ENCODE assay signal across 19 cellular contexts in the genomic region with DNA sequence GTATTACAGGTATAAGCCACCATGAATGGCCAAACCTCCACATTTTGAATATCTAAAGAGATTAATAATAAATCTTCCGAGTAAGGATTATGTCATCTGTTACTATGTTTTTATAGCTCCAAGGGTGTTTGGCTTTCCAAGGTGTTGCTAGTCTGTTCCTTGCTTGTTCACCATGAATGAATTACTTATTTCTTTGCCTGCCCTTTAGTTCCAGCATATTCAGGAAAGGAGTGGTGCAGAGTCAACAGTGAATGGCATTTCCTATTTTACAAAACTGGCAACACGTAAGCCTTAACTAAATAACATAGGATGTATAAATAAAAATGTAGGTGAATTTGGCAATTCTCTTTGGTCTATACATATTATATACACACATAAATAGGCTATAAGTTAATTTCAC.
"Had no signal": no experiment of that assay in that cellular context is flagged by ENCODE, and none has a peak within 500 bp of the region (broad histone marks: within the 10 kb centered on the region; RNA-seq: fewer than 3 reads in every experiment).

No MANE protein-coding gene starts in this region.

- H3K4me3 Mint-ChIP-seq: activated CD4-positive, alpha-beta memory T cell treated with anti-CD3 and anti-CD28 coated beads, Interleukin-2, amount 10 ng/mL, durations not matched to agents 7 days and 5 days; activated CD4-positive, alpha-beta T cell treated with anti-CD3 and anti-CD28 coated beads, Interleukin-2, amount 10 ng/mL, durations not matched to agents 24 days and 14 days; activated naive CD4-positive, alpha-beta T cell treated with anti-CD3 and anti-CD28 coated beads, Interleukin-2, amount 10 ng/mL, durations not matched to agents 7 days and 5 days; nephron; stimulated activated naive CD8-positive, alpha-beta T cell treated with anti-CD3 and anti-CD28 coated beads, Interleukin-15, Interleukin-2, amounts not matched to agents 100 ng/mL and 50 ng/mL, for 24 hours had no signal

- H3K27ac ChIP-seq: cardiac muscle cell, left ventricle myocardium inferior, neutrophil, ovary, prostate gland, tibial artery had no signal

- H3K4me1 ChIP-seq: left ventricle myocardium inferior, prostate gland had no signal

- H3K9me3 Mint-ChIP-seq: activated CD4-positive, alpha-beta memory T cell treated with anti-CD3 and anti-CD28 coated beads, Interleukin-2, amount 10 ng/mL, durations not matched to agents 7 days and 5 days; activated CD4-positive, alpha-beta T cell treated with anti-CD3 and anti-CD28 coated beads, Interleukin-2, amount 10 ng/mL, durations not matched to agents 24 days and 14 days; activated naive CD4-positive, alpha-beta T cell treated with anti-CD3 and anti-CD28 coated beads, Interleukin-2, amount 10 ng/mL, durations not matched to agents 7 days and 5 days; nephron; stimulated activated naive CD8-positive, alpha-beta T cell treated with anti-CD3 and anti-CD28 coated beads, Interleukin-15, Interleukin-2, amounts not matched to agents 100 ng/mL and 50 ng/mL, for 24 hours had no signal

- H3K27me3 Mint-ChIP-seq: activated CD4-positive, alpha-beta memory T cell treated with anti-CD3 and anti-CD28 coated beads, Interleukin-2, amount 10 ng/mL, durations not matched to agents 7 days and 5 days; activated naive CD4-positive, alpha-beta T cell treated with anti-CD3 and anti-CD28 coated beads, Interleukin-2, amount 10 ng/mL, durations not matched to agents 7 days and 5 days had no signal

- FAIRE-seq: keratinocyte, urothelium cell line had no signal

- H3K4me1 Mint-ChIP-seq: nephron had no signal

- H3K4me3 ChIP-seq: cardiac muscle cell, left ventricle myocardium inferior, ovary, prostate gland, tibial artery had no signal

- DNase-seq: activated CD4-positive, alpha-beta memory T cell treated with anti-CD3 and anti-CD28 coated beads, Interleukin-2, amount 10 ng/mL, durations not matched to agents 7 days and 5 days; activated CD4-positive, alpha-beta T cell treated with anti-CD3 and anti-CD28 coated beads, Interleukin-2, amount 10 ng/mL, durations not matched to agents 24 days and 14 days; activated effector memory CD4-positive, alpha-beta T cell treated with anti-CD3 and anti-CD28 coated beads, Interleukin-2, amount 50 U/mL, for 16 hours; activated naive CD4-positive, alpha-beta T cell treated with anti-CD3 and anti-CD28 coated beads, Interleukin-2, amount 10 ng/mL, durations not matched to agents 7 days and 5 days; amygdala; left ventricle myocardium inferior; midbrain; ovary; right cardiac atrium; stimulated activated CD4-positive, alpha-beta T cell treated with anti-CD3 and anti-CD28 coated beads, Interleukin-12 subunit alpha, Interleukin-12 subunit beta, amount 100 ng/mL, for 4 hours; substantia nigra; tibial artery had no signal

- H3K9me3 ChIP-seq: left ventricle myocardium inferior, neutrophil, ovary, prostate gland, tibial artery had no signal

- H3K27ac Mint-ChIP-seq: activated CD4-positive, alpha-beta memory T cell treated with anti-CD3 and anti-CD28 coated beads, Interleukin-2, amount 10 ng/mL, durations not matched to agents 7 days and 5 days; activated CD4-positive, alpha-beta T cell treated with anti-CD3 and anti-CD28 coated beads, Interleukin-2, amount 10 ng/mL, durations not matched to agents 24 days and 14 days; activated naive CD4-positive, alpha-beta T cell treated with anti-CD3 and anti-CD28 coated beads, Interleukin-2, amount 10 ng/mL, durations not matched to agents 7 days and 5 days; nephron; stimulated activated naive CD8-positive, alpha-beta T cell treated with anti-CD3 and anti-CD28 coated beads, Interleukin-15, Interleukin-2, amounts not matched to agents 100 ng/mL and 50 ng/mL, for 24 hours had no signal

- H3K36me3 Mint-ChIP-seq: activated naive CD4-positive, alpha-beta T cell treated with anti-CD3 and anti-CD28 coated beads, Interleukin-2, amount 10 ng/mL, durations not matched to agents 7 days and 5 days had no signal
